ENCODE assay signal across 8 cellular contexts in genomic region chr1:211675230-211676105, GRCh38. TPM values are rescaled to one million over a fixed set of nuclear protein-coding genes. Genes with fewer than 3 reads are reported as not detected.
DNase-seq lines count a peak whose midpoint lies in the region; ATAC-seq lines count a peak whose summit lies in the region.

TSS of gene NEK2 (minus strand) at chr1:211675621. CDS start at chr1:211675479, 142 bp downstream.

- no peaks in the 10 kb centered on the region for H3K9me3 Mint-ChIP-seq in CD8-positive, alpha-beta memory T cell
- H3K9me3 Mint-ChIP-seq in activated CD4-positive, alpha-beta memory T cell treated with anti-CD3 and anti-CD28 coated beads, Interleukin-2, amount 10 ng/mL, durations not matched to agents 7 days and 5 days: no peaks in the 10 kb centered on the region

- peak within 1 kb of the TSS; percentile 74 for H3K4me3 ChIP-seq in CD8-positive, alpha-beta memory T cell (ENCODE audit: low read length)

- DNase-seq in CD8-positive, alpha-beta memory T cell: peak; percentile 70 to 89 (median 80)
- DNase-seq in HK-2 (ENCODE audit: unreplicated experiment): peak; percentile 95
- DNase-seq in NCI-H82 treated with DMSO at 0.1 percent for 48 hours (lab: John Stamatoyannopoulos, UW; ENCODE audit: unreplicated experiment): peak; percentile 100
- peak; percentile 93 for DNase-seq in activated CD4-positive, alpha-beta memory T cell treated with anti-CD3 and anti-CD28 coated beads, Interleukin-2, amount 10 ng/mL, durations not matched to agents 7 days and 5 days
- peak; percentile 76 for DNase-seq in effector CD8-positive, alpha-beta T cell (lab: John Stamatoyannopoulos, UW)
- peak; percentile 89 to 92 for DNase-seq in lung microvascular endothelial cell (ENCODE audit: low read depth in 2 of 2)
- DNase-seq in stimulated activated CD4-positive, alpha-beta T cell treated with anti-CD3 and anti-CD28 coated beads, TNF-alpha, amount 100 ng/mL, for 4 hours (ENCODE audit: low read depth in 3 of 3): peak; percentile 43 to 68 (median 64)

- H3K36me3 Mint-ChIP-seq in CD8-positive, alpha-beta memory T cell: peaks cover 0 to 4% (median 0%) of the 10 kb centered on the region in 3 donors
- H3K36me3 Mint-ChIP-seq in activated CD4-positive, alpha-beta memory T cell treated with anti-CD3 and anti-CD28 coated beads, Interleukin-2, amount 10 ng/mL, durations not matched to agents 7 days and 5 days (ENCODE audit: low read depth): peaks cover 32% of the 10 kb centered on the region

- POLR2A ChIA-PET in CD8-positive, alpha-beta memory T cell (lab: Charles Lee): interaction anchor here (0.6 kb wide), 1 partner anchor 97 kb away, joined by 4 read pairs; the partner anchor contains the start of gene SLC30A1
- POLR2A ChIA-PET in activated CD4-positive, alpha-beta memory T cell treated with anti-CD3 and anti-CD28 coated beads, Interleukin-2, amount 10 ng/mL, durations not matched to agents 7 days and 5 days (lab: Charles Lee): interaction anchor here (0.8 to 2.3 kb wide), 8 partner anchors 10 to 758 kb away, joined by 3 to 20 read pairs (median 6); partner anchors contain the start of genes DTL, INTS7, SLC30A1 and TRAF5

- H3K27ac ChIP-seq in CD8-positive, alpha-beta memory T cell (ENCODE audit: low read depth, low read length): peak within 1 kb of the TSS; percentile 65

- no peaks in the 10 kb centered on the region for H3K9me3 ChIP-seq in CD8-positive, alpha-beta memory T cell (ENCODE audit: low read length)

- peak within 1 kb of the TSS; percentile 86 to 98 (median 92) for H3K4me3 Mint-ChIP-seq in CD8-positive, alpha-beta memory T cell
- H3K4me3 Mint-ChIP-seq in activated CD4-positive, alpha-beta memory T cell treated with anti-CD3 and anti-CD28 coated beads, Interleukin-2, amount 10 ng/mL, durations not matched to agents 7 days and 5 days: peak within 1 kb of the TSS; percentile 94

- no peaks in the 10 kb centered on the region for H3K27me3 ChIP-seq in CD8-positive, alpha-beta memory T cell (ENCODE audit: insufficient read depth, low read length, poor library complexity, severe bottlenecking)

- peaks cover 4% of the 10 kb centered on the region for H3K4me1 ChIP-seq in CD8-positive, alpha-beta memory T cell (ENCODE audit: insufficient read depth, low read length)

- peaks cover 16 to 23% (median 19%) of the 10 kb centered on the region in 3 donors for H3K4me1 Mint-ChIP-seq in CD8-positive, alpha-beta memory T cell
- H3K4me1 Mint-ChIP-seq in activated CD4-positive, alpha-beta memory T cell treated with anti-CD3 and anti-CD28 coated beads, Interleukin-2, amount 10 ng/mL, durations not matched to agents 7 days and 5 days: peaks cover 43% of the 10 kb centered on the region

- CTCF ChIA-PET in CD8-positive, alpha-beta memory T cell (lab: Charles Lee): interaction anchor here (0.9 to 3.4 kb wide), 6 partner anchors 10 to 780 kb away, joined by 3 to 13 read pairs (median 7); partner anchors contain the start of genes DTL and INTS7
- CTCF ChIA-PET in activated CD4-positive, alpha-beta memory T cell treated with anti-CD3 and anti-CD28 coated beads, Interleukin-2, amount 10 ng/mL, durations not matched to agents 7 days and 5 days (lab: Charles Lee): interaction anchor here (0.6 to 2.3 kb wide), 6 partner anchors 23 to 806 kb away, joined by 3 to 24 read pairs (median 6); partner anchors contain the start of genes DTL and INTS7

- peak within 1 kb of the TSS; percentile 61 to 88 (median 81) for H3K27ac Mint-ChIP-seq in CD8-positive, alpha-beta memory T cell
- peak within 1 kb of the TSS; percentile 79 for H3K27ac Mint-ChIP-seq in activated CD4-positive, alpha-beta memory T cell treated with anti-CD3 and anti-CD28 coated beads, Interleukin-2, amount 10 ng/mL, durations not matched to agents 7 days and 5 days

- ATAC-seq in GM19455 (IDR thresholded peaks at IDR 0.05; ENCODE audit: unreplicated experiment): peak; percentile 95

- no peaks in the 10 kb centered on the region for H3K36me3 ChIP-seq in CD8-positive, alpha-beta memory T cell (ENCODE audit: insufficient read depth, low read length)

- no peaks in the 10 kb centered on the region for H3K27me3 Mint-ChIP-seq in CD8-positive, alpha-beta memory T cell
- H3K27me3 Mint-ChIP-seq in activated CD4-positive, alpha-beta memory T cell treated with anti-CD3 and anti-CD28 coated beads, Interleukin-2, amount 10 ng/mL, durations not matched to agents 7 days and 5 days: peaks cover 2% of the 10 kb centered on the region

RNA-seq across cellular contexts. Expression of gene NEK2, which starts in this region (rescaled TPM):
- 10 to 100 TPM; 14.1 to 14.8 TPM for total RNA-seq in CD8-positive, alpha-beta memory T cell
- polyA plus RNA-seq in CD8-positive, alpha-beta memory T cell: 0.51 TPM
- total RNA-seq in activated CD4-positive, alpha-beta memory T cell treated with anti-CD3 and anti-CD28 coated beads, Interleukin-2, amount 10 ng/mL, durations not matched to agents 7 days and 5 days: 10 to 100 TPM; 46.1 to 47.5 TPM
- 2.4 and 9.4 TPM in 2 replicates for total RNA-seq in lung microvascular endothelial cell

Comparison
In these comparisons a context has a peak if more than half of its experiments do, and no peak if none do; other contexts are left out.
1. Peak in every context shown above with its lines: DNase-seq, ATAC-seq, H3K4me3 ChIP-seq and H3K27ac ChIP-seq.